Comparison of ENCODE assay signal across 28 cellular contexts in genomic region chr2:47598476-47598875, GRCh38. TPM values are rescaled to one million over a fixed set of nuclear protein-coding genes. Genes with fewer than 3 reads are reported as not detected.
"Had no signal": no experiment of that assay in that cellular context is flagged by ENCODE, and none has a peak within 500 bp of the region (broad histone marks: within the 10 kb centered on the region; RNA-seq: fewer than 3 reads in every experiment).

No MANE protein-coding gene starts in this region.

- H3K4me2 ChIP-seq: smooth muscle cell had no signal

- H3K27ac ChIP-seq: gastrocnemius medialis, neutrophil, pancreas, right lobe of liver, suprapubic skin, vagina had no signal

- H3K27me3 Mint-ChIP-seq: progenitor cell of endocrine pancreas had no signal

- FAIRE-seq: endometrium, kidney, pancreas had no signal

- H3K27me3 ChIP-seq: gastrocnemius medialis, pancreas, right lobe of liver, suprapubic skin, vagina had no signal

- H3K27ac Mint-ChIP-seq: effector memory CD8-positive, alpha-beta T cell; mesothelial cell of epicardium; natural killer cell; progenitor cell of endocrine pancreas; stimulated activated naive CD8-positive, alpha-beta T cell treated with anti-CD3 and anti-CD28 coated beads, Interleukin-15, amount 100 ng/mL, for 72 hours had no signal

- H3K9me3 ChIP-seq: gastrocnemius medialis, mucosa of descending colon, neutrophil, pancreas, right lobe of liver, suprapubic skin, vagina had no signal

- H3K4me3 Mint-ChIP-seq: effector memory CD8-positive, alpha-beta T cell; mesothelial cell of epicardium; natural killer cell; stimulated activated naive CD8-positive, alpha-beta T cell treated with anti-CD3 and anti-CD28 coated beads, Interleukin-15, amount 100 ng/mL, for 72 hours had no signal

- H3K9me3 Mint-ChIP-seq: effector memory CD8-positive, alpha-beta T cell; natural killer cell; stimulated activated naive CD8-positive, alpha-beta T cell treated with anti-CD3 and anti-CD28 coated beads, Interleukin-15, amount 100 ng/mL, for 72 hours had no signal

- DNase-seq: cortex of kidney; effector memory CD8-positive, alpha-beta T cell; foreskin fibroblast; gastrocnemius medialis; head of caudate nucleus; kidney; mesenchymal stem cell; mucosa of descending colon; natural killer cell; pancreas; right lobe of liver; stimulated activated CD4-positive, alpha-beta T cell treated with anti-CD3 and anti-CD28 coated beads, Interleukin-12 subunit alpha, Interleukin-12 subunit beta, amount 100 ng/mL, for 4 hours; stimulated activated CD4-positive, alpha-beta T cell treated with anti-CD3 and anti-CD28 coated beads, Interleukin-1b, Interleukin-23, amount 100 ng/mL, for 48 hours; stimulated activated CD4-positive, alpha-beta T cell treated with anti-CD3 and anti-CD28 coated beads, Interleukin-4, amount 100 ng/mL, for 1 hour; stimulated activated CD8-positive, alpha-beta memory T cell treated with anti-CD3 and anti-CD28 coated beads, Interleukin-4, amount 100 ng/mL, for 48 hours; stimulated activated naive CD4-positive, alpha-beta T cell; stimulated activated naive CD8-positive, alpha-beta T cell treated with anti-CD3 and anti-CD28 coated beads, Interleukin-15, amount 100 ng/mL, for 72 hours had no signal

- H3K36me3 Mint-ChIP-seq: natural killer cell had no signal

- H3K36me3 ChIP-seq: gastrocnemius medialis, neutrophil, pancreas, right lobe of liver, suprapubic skin, vagina had no signal

- H3K4me3 ChIP-seq: gastrocnemius medialis, mucosa of descending colon, pancreas, right lobe of liver, smooth muscle cell, suprapubic skin, vagina had no signal

- H3K4me1 ChIP-seq: gastrocnemius medialis, pancreas, right lobe of liver, suprapubic skin, vagina had no signal

- H3K4me1 Mint-ChIP-seq: mesothelial cell of epicardium; natural killer cell; stimulated activated naive CD8-positive, alpha-beta T cell treated with anti-CD3 and anti-CD28 coated beads, Interleukin-15, amount 100 ng/mL, for 72 hours had no signal

- ATAC-seq: effector memory CD8-positive, alpha-beta T cell; gastrocnemius medialis; left lobe of liver; mucosa of descending colon; natural killer cell; pancreas; right lobe of liver; stimulated activated naive CD8-positive, alpha-beta T cell treated with anti-CD3 and anti-CD28 coated beads, Interleukin-15, amount 100 ng/mL, for 72 hours had no signal

RNA-seq across cellular contexts. Expression of gene KCNK12, which starts 27.7 kb away (rescaled TPM):
- total RNA-seq: dermis microvascular lymphatic vessel endothelial cell, gastrocnemius medialis, left lobe of liver, lung microvascular endothelial cell, progenitor cell of endocrine pancreas, right lobe of liver, ureter, vagina had no signal
